Comparison of ENCODE assay signal across 11 cellular contexts in the genomic region with DNA sequence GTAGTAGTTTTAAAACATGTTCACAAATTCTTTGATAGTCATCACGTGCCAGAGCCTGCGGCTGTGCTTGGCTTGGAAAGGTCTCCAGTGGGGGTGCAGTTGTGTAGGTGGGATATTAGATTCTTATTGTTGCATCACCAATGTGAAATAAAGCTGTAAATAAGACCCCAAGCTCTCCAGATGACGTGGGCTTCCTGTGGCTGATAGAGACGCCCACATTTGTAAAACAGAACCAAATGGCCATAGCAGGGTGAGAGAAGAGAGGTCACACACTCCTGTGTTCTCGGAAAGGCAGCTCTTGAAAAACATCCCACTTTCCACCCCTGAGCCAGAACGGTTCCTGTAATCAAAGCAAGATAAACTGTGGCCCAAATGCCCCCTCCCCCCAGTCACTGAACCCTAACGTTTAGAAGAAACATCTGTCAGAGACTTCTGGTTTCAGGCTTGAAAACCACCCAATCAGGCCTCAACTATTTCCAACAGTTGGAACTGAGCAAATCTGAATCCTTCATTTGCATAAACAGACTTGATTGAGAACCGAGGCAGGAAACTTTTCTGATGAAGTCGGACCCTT. TPM values are rescaled to one million over a fixed set of nuclear protein-coding genes. Genes with fewer than 3 reads are reported as not detected.
A peak's percentile ranks its signal among the peaks of the same experiment; 100 is the strongest.
DNase-seq lines count a peak whose midpoint lies in the region; ATAC-seq and TF ChIP-seq lines count a peak whose summit lies in the region.
"Had no signal": no experiment of that assay in that cellular context is flagged by ENCODE, and none has a peak within 500 bp of the region (broad histone marks: within the 10 kb centered on the region; RNA-seq: fewer than 3 reads in every experiment).

No MANE protein-coding gene starts in this region.

- no TSS peak for BruUV-seq in OCI-LY7 (replicated peaks; lab: Mats Ljungman, UMichigan)

- H2AFZ ChIP-seq in OCI-LY7 (ENCODE audit: low read length): peak overlapping the region; percentile 75; the same call in 1 of the 2 replicates

- TF ChIP-seq CTCF in GM13976 (IDR thresholded peaks at IDR 0.05; ENCODE audit: borderline replicate concordance, control extremely low read depth, extremely low read depth, insufficient read depth, missing control alignments): no peak
- no peak for TF ChIP-seq CTCF in OCI-LY7 (conservative IDR thresholded peaks at IDR 0.05; ENCODE audit: low read length)

- H3K9me2 ChIP-seq in OCI-LY7 (ENCODE audit: insufficient read depth, low read length): no peaks in the 10 kb centered on the region

- CTCF ChIA-PET in OCI-LY7 (lab: Charles Lee; ENCODE audit: unreplicated experiment): no interaction called here

- no peak overlapping the region for H3K27ac ChIP-seq in OCI-LY7 (ENCODE audit: low read depth, low read length, poor library complexity, severe bottlenecking)
- H3K27ac ChIP-seq: stomach had no signal

- in situ Hi-C loops in GM13976 (cut with MboI; ENCODE audit: low sequenced_read_pairs, unreplicated experiment): no loop called here

- ATAC-seq in GM21515 (IDR thresholded peaks at IDR 0.05; ENCODE audit: unreplicated experiment) (peak; percentile 62), HG03095 (IDR thresholded peaks at IDR 0.05; ENCODE audit: unreplicated experiment) (no peak)

- no peaks in the 10 kb centered on the region for H4K20me1 ChIP-seq in OCI-LY7 (ENCODE audit: insufficient read depth, low read length)

- intact Hi-C loops in OCI-LY7 (cut with micrococcal nuclease; ENCODE audit: unreplicated experiment): no loop called here

- H3K36me3 ChIP-seq in OCI-LY7 (ENCODE audit: insufficient read depth, low read length): no peaks in the 10 kb centered on the region
- H3K36me3 ChIP-seq: stomach had no signal

- peak overlapping the region; percentile 4 for H3K4me3 ChIP-seq in OCI-LY7 (ENCODE audit: low read depth, low read length, poor library complexity, severe bottlenecking)
- H3K4me3 ChIP-seq: stomach had no signal

- no peaks in the 10 kb centered on the region for H3K79me2 ChIP-seq in OCI-LY7 (ENCODE audit: insufficient read depth, low read depth, low read length)

- H3K9me3 ChIP-seq in OCI-LY7 (ENCODE audit: low read length): peaks cover 6% of the 10 kb centered on the region; the same call in 1 of the 2 replicates

- peak; percentile 18 for DNase-seq in GM13976 (ENCODE audit: low spot score)
- peak; percentile 56 for DNase-seq in OCI-LY7 (ENCODE audit: low spot score)
- DNase-seq in left kidney (ENCODE audit: low read depth, low spot score): peak; percentile 94
- DNase-seq in SHP77 (lab: John Stamatoyannopoulos, UW): no peak
- DNase-seq in RKO (ENCODE audit: low spot score): no peak
- DNase-seq in amygdala (lab: John Stamatoyannopoulos, UW): no peak
- DNase-seq: EL, kidney glomerular epithelial cell, stomach had no signal

- POLR2A ChIA-PET in OCI-LY7 (lab: Charles Lee): no interaction called here

- H3K4me1 ChIP-seq in OCI-LY7 (ENCODE audit: insufficient read depth, low read length, poor library complexity, severe bottlenecking): peaks cover 11% of the 10 kb centered on the region
- H3K4me1 ChIP-seq: stomach had no signal

- peak overlapping the region; percentile 10; the same call in 1 of the 2 replicates for H3K4me2 ChIP-seq in OCI-LY7 (ENCODE audit: low read length)

RNA-seq across cellular contexts. Expression of gene NTPCR, which starts 6.6 kb away (rescaled TPM):
- 17.3 and 20.0 TPM in 2 replicates for total RNA-seq in OCI-LY7 (2014; rRNA removed; shearing (Covaris generic))
- 39.1 and 47.4 TPM in 2 replicates for total RNA-seq in OCI-LY7 (2022)

Comparison
In these comparisons a context has a peak if more than half of its experiments do, and no peak if none do; other contexts are left out.
1. DNase-seq: peak in GM13976 (single experiment), OCI-LY7 (single experiment) and left kidney (single experiment); none in SHP77 (0 of 2), RKO (single experiment) and amygdala (0 of 56).